In the genomic region with DNA sequence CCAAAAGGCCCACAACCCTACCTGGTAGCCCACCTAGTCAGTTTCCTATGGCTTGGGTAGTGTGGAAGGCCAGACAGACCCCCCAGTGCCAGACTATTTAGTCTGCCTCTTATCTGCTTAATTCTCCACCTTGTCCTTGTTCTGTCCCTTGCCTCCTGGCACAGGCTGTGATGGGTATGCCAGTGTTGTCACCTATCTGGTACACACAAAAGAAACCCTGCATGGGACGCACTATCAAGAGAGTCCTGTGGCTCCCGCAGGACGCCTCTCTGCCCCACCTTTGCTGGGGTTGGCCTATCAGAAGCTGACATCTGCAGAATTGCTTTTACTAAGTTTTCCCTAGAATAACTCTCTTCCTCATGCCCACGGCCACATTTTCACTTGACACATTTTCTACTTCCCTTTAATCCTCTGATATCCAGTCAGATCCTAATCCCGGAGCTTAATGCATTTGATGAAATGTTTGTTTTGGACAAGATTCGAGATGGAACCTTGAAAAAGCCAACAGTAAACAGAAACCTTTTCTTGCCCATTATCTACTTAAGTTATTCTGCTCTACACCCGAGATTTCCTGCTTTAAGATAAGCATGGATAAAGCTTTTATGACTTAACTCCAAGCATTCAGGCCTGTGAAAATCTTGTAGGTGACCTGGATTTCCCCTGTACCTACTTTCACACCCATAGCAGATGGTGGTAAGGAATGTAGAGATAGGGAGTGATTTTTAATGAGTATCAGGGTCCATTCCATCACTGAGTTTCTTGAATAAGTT, we compare ENCODE assay signal across 18 cellular contexts.
"Had no signal": no experiment of that assay in that cellular context is flagged by ENCODE, and none has a peak within 500 bp of the region (broad histone marks: within the 10 kb centered on the region; RNA-seq: fewer than 3 reads in every experiment).

No MANE protein-coding gene starts in this region.

- H3K36me3 ChIP-seq: sigmoid colon had no signal

- H3K27ac ChIP-seq: coronary artery, epithelial cell of prostate, psoas muscle, sigmoid colon, testis had no signal

- ATAC-seq: activated T-cell treated with anti-CD3 and anti-CD28 coated beads, Interleukin-2, amount 50 U/mL, for 72 hours; psoas muscle; stimulated activated naive CD8-positive, alpha-beta T cell treated with anti-CD3 and anti-CD28 coated beads, Interleukin-15, amount 100 ng/mL, for 72 hours had no signal

- H3K27me3 ChIP-seq: sigmoid colon, testis had no signal

- H3K4me3 ChIP-seq: coronary artery, psoas muscle, sigmoid colon, testis had no signal

- DNase-seq: activated CD4-positive, alpha-beta memory T cell treated with anti-CD3 and anti-CD28 coated beads for 36 hours; activated CD4-positive, alpha-beta T cell treated with anti-CD3 and anti-CD28 coated beads for 1 hour; activated gamma-delta T cell treated with Interleukin-2 at 50 U/mL for 16 hours; activated naive CD8-positive, alpha-beta T cell treated with anti-CD3 and anti-CD28 coated beads for 36 hours; activated T-cell treated with anti-CD3 and anti-CD28 coated beads, Interleukin-2, amount 50 U/mL, for 72 hours; anterior cingulate cortex; caudate nucleus; effector CD8-positive, alpha-beta T cell; hippocampal formation; psoas muscle; sigmoid colon; stimulated activated CD4-positive, alpha-beta T cell treated with anti-CD3 and anti-CD28 coated beads, Interleukin-4, amount 100 ng/mL, for 1 hour; stimulated activated CD8-positive, alpha-beta memory T cell treated with anti-CD3 and anti-CD28 coated beads, Interleukin-4, amount 100 ng/mL, for 48 hours; stimulated activated naive CD8-positive, alpha-beta T cell treated with anti-CD3 and anti-CD28 coated beads, Interleukin-15, amount 100 ng/mL, for 72 hours; SW 1271; testis had no signal

- H3K4me1 ChIP-seq: psoas muscle, testis had no signal

- H3K9me3 ChIP-seq: psoas muscle, sigmoid colon, testis had no signal
